In genomic region chr15:39188314-39188713, GRCh38 we compare ENCODE assay signal across 14 cellular contexts.
"Had no signal": no experiment of that assay in that cellular context is flagged by ENCODE, and none has a peak within 500 bp of the region (broad histone marks: within the 10 kb centered on the region; RNA-seq: fewer than 3 reads in every experiment).

No MANE protein-coding gene starts in this region.

- H3K9me3 ChIP-seq: esophagus muscularis mucosa, gastrocnemius medialis, heart right ventricle, pancreas had no signal

- H3K4me1 Mint-ChIP-seq: activated CD8-positive, alpha-beta memory T cell treated with anti-CD3 and anti-CD28 coated beads, Interleukin-2, amount 10 ng/mL, durations not matched to agents 7 days and 5 days; neural crest cell had no signal

- H3K27ac ChIP-seq: dorsolateral prefrontal cortex, esophagus muscularis mucosa, gastrocnemius medialis, heart right ventricle, pancreas had no signal

- H3K36me3 Mint-ChIP-seq: activated CD8-positive, alpha-beta memory T cell treated with anti-CD3 and anti-CD28 coated beads, Interleukin-2, amount 10 ng/mL, durations not matched to agents 7 days and 5 days; activated naive CD4-positive, alpha-beta T cell treated with anti-CD3 and anti-CD28 coated beads, Interleukin-2, amount 50 U/mL, for 72 hours had no signal

- H3K4me3 ChIP-seq: dorsolateral prefrontal cortex, esophagus muscularis mucosa, gastrocnemius medialis, heart right ventricle, pancreas, skin epidermis had no signal

- H3K27ac Mint-ChIP-seq: activated CD8-positive, alpha-beta memory T cell treated with anti-CD3 and anti-CD28 coated beads, Interleukin-2, amount 10 ng/mL, durations not matched to agents 7 days and 5 days; activated naive CD4-positive, alpha-beta T cell treated with anti-CD3 and anti-CD28 coated beads, Interleukin-2, amount 50 U/mL, for 72 hours; activated T-cell treated with anti-CD3 and anti-CD28 coated beads, Interleukin-2, amount 50 U/mL, for 24 hours had no signal

- H3K4me3 Mint-ChIP-seq: activated CD8-positive, alpha-beta memory T cell treated with anti-CD3 and anti-CD28 coated beads, Interleukin-2, amount 10 ng/mL, durations not matched to agents 7 days and 5 days; activated T-cell treated with anti-CD3 and anti-CD28 coated beads, Interleukin-2, amount 50 U/mL, for 24 hours; neural crest cell had no signal

- H3K9me3 Mint-ChIP-seq: activated naive CD4-positive, alpha-beta T cell treated with anti-CD3 and anti-CD28 coated beads, Interleukin-2, amount 50 U/mL, for 72 hours; activated T-cell treated with anti-CD3 and anti-CD28 coated beads, Interleukin-2, amount 50 U/mL, for 24 hours had no signal

- H3K36me3 ChIP-seq: esophagus muscularis mucosa, gastrocnemius medialis, heart right ventricle, pancreas had no signal

- ATAC-seq: activated CD4-positive, CD25-positive, alpha-beta regulatory T cell treated with anti-CD3 and anti-CD28 coated beads, Interleukin-2, amount 50 U/mL, for 24 hours; activated CD8-positive, alpha-beta memory T cell treated with anti-CD3 and anti-CD28 coated beads, Interleukin-2, amount 10 ng/mL, durations not matched to agents 7 days and 5 days; activated naive CD4-positive, alpha-beta T cell treated with anti-CD3 and anti-CD28 coated beads, Interleukin-2, amount 50 U/mL, for 72 hours; heart right ventricle; left ventricle myocardium superior had no signal

- DNase-seq: activated CD4-positive, alpha-beta T cell treated with anti-CD3 and anti-CD28 coated beads, Interleukin-2, amount 50 U/mL, for 48 hours; activated CD8-positive, alpha-beta memory T cell treated with anti-CD3 and anti-CD28 coated beads, Interleukin-2, amount 10 ng/mL, durations not matched to agents 7 days and 5 days; activated effector memory CD4-positive, alpha-beta T cell treated with anti-CD3 and anti-CD28 coated beads, Interleukin-2, amount 50 U/mL, for 16 hours; activated T-cell treated with anti-CD3 and anti-CD28 coated beads, Interleukin-2, amount 50 U/mL, for 24 hours; dorsolateral prefrontal cortex; gastrocnemius medialis; heart right ventricle; left ventricle myocardium superior; pancreas had no signal

- H3K27me3 ChIP-seq: esophagus muscularis mucosa, gastrocnemius medialis, heart right ventricle, pancreas had no signal

- H3K4me1 ChIP-seq: gastrocnemius medialis had no signal
